Comparison of ENCODE assay signal across 17 cellular contexts in genomic region chr3:156601497-156601896, GRCh38.
"Had no signal": no experiment of that assay in that cellular context is flagged by ENCODE, and none has a peak within 500 bp of the region (broad histone marks: within the 10 kb centered on the region; RNA-seq: fewer than 3 reads in every experiment).

No MANE protein-coding gene starts in this region.

- ATAC-seq: gastrocnemius medialis; heart right ventricle; natural killer cell; right cardiac atrium; stimulated activated effector memory CD8-positive, alpha-beta T cell treated with anti-CD3 and anti-CD28 coated beads, Interleukin-12 subunit alpha, Interleukin-12 subunit beta, amount 100 ng/mL, for 72 hours; stimulated activated naive CD8-positive, alpha-beta T cell treated with anti-CD3 and anti-CD28 coated beads, Interleukin-15, Interleukin-2, amounts not matched to agents 100 U/mL and 50 U/mL, for 24 hours had no signal

- H3K36me3 ChIP-seq: esophagus muscularis mucosa, gastrocnemius medialis, heart right ventricle, ovary, suprapubic skin, thyroid gland had no signal

- H3K4me3 ChIP-seq: esophagus muscularis mucosa, gastrocnemius medialis, heart right ventricle, ovary, suprapubic skin, thyroid gland had no signal

- DNase-seq: effector memory CD4-positive, alpha-beta T cell; gastrocnemius medialis; heart right ventricle; hypothalamus; kidney glomerular epithelial cell; mammary epithelial cell; natural killer cell; nucleus accumbens; ovary; right cardiac atrium; small intestine; stimulated activated CD4-positive, alpha-beta T cell treated with anti-CD3 and anti-CD28 coated beads, Interleukin-2, amount 100 ng/mL, for 48 hours; stimulated activated naive CD8-positive, alpha-beta T cell treated with anti-CD3 and anti-CD28 coated beads, Interleukin-15, Interleukin-2, amounts not matched to agents 100 U/mL and 50 U/mL, for 24 hours; thyroid gland had no signal

- H3K9me3 ChIP-seq: esophagus muscularis mucosa, gastrocnemius medialis, heart right ventricle, ovary, suprapubic skin, thyroid gland had no signal

- H3K27ac ChIP-seq: esophagus muscularis mucosa, gastrocnemius medialis, heart right ventricle, ovary, suprapubic skin, thyroid gland had no signal
